Comparison of ENCODE assay signal across 9 cellular contexts in the genomic region with DNA sequence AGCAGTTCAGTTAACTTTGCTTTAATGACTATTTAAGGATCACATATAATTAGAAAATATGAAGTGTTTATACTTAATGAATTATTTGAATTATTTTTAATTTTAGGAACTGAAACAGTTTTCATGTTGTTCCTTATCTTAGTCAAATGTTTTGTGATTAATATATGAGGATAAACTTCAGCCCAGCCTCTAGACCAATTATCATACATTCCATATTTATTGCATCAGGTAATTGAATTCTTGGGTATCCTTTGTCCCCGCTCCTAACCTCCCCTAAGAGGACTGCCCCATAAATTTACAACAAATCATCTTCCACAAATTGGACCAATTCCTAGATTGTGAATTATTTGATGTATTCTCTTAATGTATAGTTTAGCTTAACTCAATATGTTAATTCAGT.
"Had no signal": no experiment of that assay in that cellular context is flagged by ENCODE, and none has a peak within 500 bp of the region (broad histone marks: within the 10 kb centered on the region; RNA-seq: fewer than 3 reads in every experiment).

No MANE protein-coding gene starts in this region.

- H3K9me3 ChIP-seq: HAP-1 had no signal

- H3K4me1 ChIP-seq: HAP-1 had no signal

- H3K9ac ChIP-seq: GM23248 had no signal

- DNase-seq: GM23248, GOT3, H7, H9, HCEC 1CT, HFFc6 had no signal

- H3K9me3 Mint-ChIP-seq: H9, HFFc6 had no signal

- H3K27ac ChIP-seq: GM23248 had no signal

- H2AFZ ChIP-seq: GM23248 had no signal

- FAIRE-seq: H1 had no signal

- H3K27ac Mint-ChIP-seq: HFFc6 had no signal

- H3K4me3 ChIP-seq: GM23248, HAP-1 had no signal

- ATAC-seq: HCT116 had no signal

- H3K4me3 Mint-ChIP-seq: H9, HFFc6 had no signal

- H3K36me3 ChIP-seq: HAP-1 had no signal
